In the genomic region with DNA sequence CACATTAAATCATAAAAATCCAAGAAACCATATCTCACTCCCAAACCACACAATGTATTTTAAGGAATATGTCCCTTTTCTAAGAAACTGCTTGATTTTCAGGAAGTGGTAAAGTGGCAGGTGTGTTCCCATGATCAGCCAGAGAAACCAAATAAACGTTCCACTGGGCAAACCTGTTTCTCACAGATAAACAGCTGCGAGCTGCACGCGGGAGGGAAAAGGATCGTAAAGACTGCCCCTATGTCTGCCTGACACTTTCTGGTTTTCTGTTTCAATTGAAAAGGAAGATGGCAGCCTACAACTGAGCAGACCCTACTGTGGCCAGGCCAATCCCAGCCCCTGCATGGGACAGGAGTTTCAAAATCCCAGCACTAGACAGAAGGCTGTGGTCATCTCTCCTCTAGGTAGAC, we compare ENCODE assay signal across 11 cellular contexts. TPM values are rescaled to one million over a fixed set of nuclear protein-coding genes. Genes with fewer than 3 reads are reported as not detected.
A peak's percentile ranks its signal among the peaks of the same experiment; 100 is the strongest.
DNase-seq lines count a peak whose midpoint lies in the region; ATAC-seq and TF ChIP-seq lines count a peak whose summit lies in the region.
"Had no signal": no experiment of that assay in that cellular context is flagged by ENCODE, and none has a peak within 500 bp of the region (broad histone marks: within the 10 kb centered on the region; RNA-seq: fewer than 3 reads in every experiment).

No MANE protein-coding gene starts in this region.

- H3K27ac ChIP-seq in heart right ventricle (peak overlapping the region; percentile 10 to 80 (median 62)), right atrium auricular region (peak overlapping the region; percentile 74 to 86), substantia nigra (ENCODE audit: low read depth, low read length, poor library complexity, severe bottlenecking) (no peak overlapping the region)

- intact Hi-C loops in heart right ventricle (cut with DNase I), result no loop called here
- intact Hi-C loops in left cardiac atrium (cut with DNase I), result no loop called here

- 56 to 62% methylated on average over 5 of the region's 5 CpGs for WGBS in heart right ventricle, 2 donors

- no peak for DNase-seq in heart right ventricle
- no peak for DNase-seq in left cardiac atrium
- peak; percentile 85 for DNase-seq in NCI-H526 treated with DMSO at 0.1 percent for 48 hours (lab: John Stamatoyannopoulos, UW)
- no peak for DNase-seq in right atrium auricular region (ENCODE audit: low spot score)
- peak; percentile 65 for DNase-seq in ureter (ENCODE audit: low spot score)
- DNase-seq in amniotic stem cell (lab: John Stamatoyannopoulos, UW), result no peak
- no peak for DNase-seq in substantia nigra (lab: John Stamatoyannopoulos, UW)
- no peak for DNase-seq in LoVo (ENCODE audit: low spot score)
- DNase-seq: activated effector memory CD4-positive, alpha-beta T cell treated with anti-CD3 and anti-CD28 coated beads, Interleukin-2, amount 50 U/mL, for 16 hours; Karpas-422 had no signal

- TF ChIP-seq CTCF in heart right ventricle (IDR thresholded peaks at IDR 0.05) (no peak), right atrium auricular region (IDR thresholded peaks at IDR 0.05) (no peak)

- H3K4me1 ChIP-seq in heart right ventricle, result peaks cover 4 to 62% (median 38%) of the 10 kb centered on the region in 9 donors
- peaks cover 0 to 73% of the 10 kb centered on the region in 2 donors for H3K4me1 ChIP-seq in right atrium auricular region

- H3K36me3 ChIP-seq in heart right ventricle (no peaks in the 10 kb centered on the region), right atrium auricular region (no peaks in the 10 kb centered on the region)

- H3K4me3 ChIP-seq in heart right ventricle (no peak overlapping the region), right atrium auricular region (no peak overlapping the region)

- H3K27me3 ChIP-seq in heart right ventricle (no peaks in the 10 kb centered on the region), right atrium auricular region (no peaks in the 10 kb centered on the region)

- peak in 1 of 8 donors; percentile 5 for ATAC-seq in heart right ventricle
- ATAC-seq in left cardiac atrium, result no peak
- ATAC-seq: activated CD4-positive, CD25-positive, alpha-beta regulatory T cell treated with anti-CD3 and anti-CD28 coated beads, Interleukin-2, amount 50 U/mL, for 24 hours had no signal

- H3K9me3 ChIP-seq in heart right ventricle, result no peaks in the 10 kb centered on the region
- H3K9me3 ChIP-seq in right atrium auricular region, result no peaks in the 10 kb centered on the region

RNA-seq across cellular contexts. Expression of a gene that starts 36.6 kb away (rescaled TPM):
- total RNA-seq in heart right ventricle (1 to 10 TPM; 3.8 to 7.5 (median 5.4) TPM), left cardiac atrium (1 to 10 TPM; 6.6 to 7.2 TPM), right atrium auricular region (1 to 10 TPM; 4.7 to 5.8 TPM), ureter (10.1 TPM)
- 1 to 10 TPM; 2.6 to 4.5 TPM for polyA plus RNA-seq in heart right ventricle

Comparison
In these comparisons a context has a peak if more than half of its experiments do, and no peak if none do; other contexts are left out.
1. DNase-seq: peak in NCI-H526 treated with DMSO at 0.1 percent for 48 hours (single experiment) and ureter (single experiment); none in heart right ventricle (0 of 2), left cardiac atrium (single experiment), right atrium auricular region (single experiment), amniotic stem cell (single experiment), substantia nigra (0 of 49) and LoVo (single experiment).